ENCODE assay signal across 27 cellular contexts in genomic region chr4:20288846-20289512, GRCh38. TPM values are rescaled to one million over a fixed set of nuclear protein-coding genes. Genes with fewer than 3 reads are reported as not detected.
DNase-seq lines count a peak whose midpoint lies in the region; ATAC-seq and TF ChIP-seq lines count a peak whose summit lies in the region.
"Had no signal": no experiment of that assay in that cellular context is flagged by ENCODE, and none has a peak within 500 bp of the region (broad histone marks: within the 10 kb centered on the region; RNA-seq: fewer than 3 reads in every experiment).

No MANE protein-coding gene starts in this region.

- no peak overlapping the region for H3K4me3 Mint-ChIP-seq in MCF 10A (ENCODE audit: unreplicated experiment)
- H3K4me3 Mint-ChIP-seq: activated naive CD4-positive, alpha-beta T cell treated with anti-CD3 and anti-CD28 coated beads for 36 hours; CD14-positive monocyte; IgD-negative memory B cell; neural progenitor cell; stimulated activated effector memory CD8-positive, alpha-beta T cell treated with anti-CD3 and anti-CD28 coated beads, Interleukin-12 subunit alpha, Interleukin-12 subunit beta, amount 100 ng/mL, for 72 hours; T-cell had no signal

- H3K4me1 ChIP-seq in breast epithelium: no peaks in the 10 kb centered on the region
- no peaks in the 10 kb centered on the region for H3K4me1 ChIP-seq in Peyer's patch
- H3K4me1 ChIP-seq: ascending aorta, colonic mucosa, neural progenitor cell, tibial artery had no signal

- CTCF ChIA-PET in MCF 10A (lab: Yijun Ruan, JAX): interaction anchor here (1.1 kb wide), 1 partner anchor 40 kb away, joined by 3 read pairs; no protein-coding TSS in a partner anchor

- intact Hi-C loops in breast epithelium (cut with DNase I; ENCODE audit: low total_unique reads): no loop called here
- intact Hi-C loops in MCF 10A (cut with micrococcal nuclease): no loop called here

- no peaks in the 10 kb centered on the region for H3K27me3 ChIP-seq in breast epithelium
- no peaks in the 10 kb centered on the region for H3K27me3 ChIP-seq in Peyer's patch
- H3K27me3 ChIP-seq: ascending aorta, colonic mucosa, esophagus muscularis mucosa, neural progenitor cell, tibial artery had no signal

- H3K36me3 Mint-ChIP-seq in MCF 10A (ENCODE audit: insufficient read depth, unreplicated experiment): no peaks in the 10 kb centered on the region
- H3K36me3 Mint-ChIP-seq: CD14-positive monocyte; IgD-negative memory B cell; stimulated activated effector memory CD8-positive, alpha-beta T cell treated with anti-CD3 and anti-CD28 coated beads, Interleukin-12 subunit alpha, Interleukin-12 subunit beta, amount 100 ng/mL, for 72 hours; T-cell had no signal

- TF ChIP-seq POLR2A in breast epithelium (IDR thresholded peaks at IDR 0.05) (no peak), Peyer's patch (IDR thresholded peaks at IDR 0.05) (no peak)

- no peak for ATAC-seq in GM18870 (IDR thresholded peaks at IDR 0.05; ENCODE audit: unreplicated experiment)
- ATAC-seq: left cardiac atrium; Right ventricle myocardium inferior; stimulated activated effector memory CD8-positive, alpha-beta T cell treated with anti-CD3 and anti-CD28 coated beads, Interleukin-12 subunit alpha, Interleukin-12 subunit beta, amount 100 ng/mL, for 72 hours; T-cell had no signal

- no TSS peak for BruUV-seq in MCF 10A (replicated peaks; lab: Mats Ljungman, UMichigan)

- POLR2A ChIA-PET in MCF 10A (lab: Yijun Ruan, JAX): interaction anchor here (0.7 kb wide), 1 partner anchor 1032 kb away, joined by 3 read pairs; no protein-coding TSS in a partner anchor

- H3K27ac ChIP-seq in breast epithelium: peak overlapping the region; percentile 18 to 40
- H3K27ac ChIP-seq in Peyer's patch: no peak overlapping the region
- H3K27ac ChIP-seq: ascending aorta, colonic mucosa, esophagus muscularis mucosa, neural progenitor cell, tibial artery, VCaP had no signal

- no peaks in the 10 kb centered on the region for H3K9me3 Mint-ChIP-seq in MCF 10A (ENCODE audit: unreplicated experiment)
- H3K9me3 Mint-ChIP-seq: activated naive CD4-positive, alpha-beta T cell treated with anti-CD3 and anti-CD28 coated beads for 36 hours; CD14-positive monocyte; IgD-negative memory B cell; neural progenitor cell had no signal

- no peaks in the 10 kb centered on the region for H3K27me3 Mint-ChIP-seq in MCF 10A (ENCODE audit: insufficient read depth, unreplicated experiment)
- H3K27me3 Mint-ChIP-seq: IgD-negative memory B cell, T-cell had no signal

- H3K4me3 ChIP-seq in breast epithelium: no peak overlapping the region
- no peak overlapping the region for H3K4me3 ChIP-seq in astrocyte of the cerebellum (ENCODE audit: low read depth, low read length)
- no peak overlapping the region for H3K4me3 ChIP-seq in Peyer's patch
- H3K4me3 ChIP-seq: ascending aorta, colonic mucosa, esophagus muscularis mucosa, neural progenitor cell, tibial artery had no signal

- TF ChIP-seq CTCF in breast epithelium (IDR thresholded peaks at IDR 0.05) (no peak), MCF 10A (IDR thresholded peaks at IDR 0.05; ENCODE audit: unreplicated experiment) (no peak), astrocyte of the cerebellum (IDR thresholded peaks at IDR 0.05; ENCODE audit: low read depth, low read length, missing control alignments) (no peak), Peyer's patch (IDR thresholded peaks at IDR 0.05) (no peak)

- H3K27ac Mint-ChIP-seq in MCF 10A (ENCODE audit: low read depth, unreplicated experiment): no peak overlapping the region
- H3K27ac Mint-ChIP-seq: activated naive CD4-positive, alpha-beta T cell treated with anti-CD3 and anti-CD28 coated beads for 36 hours; CD14-positive monocyte; neural progenitor cell; stimulated activated effector memory CD8-positive, alpha-beta T cell treated with anti-CD3 and anti-CD28 coated beads, Interleukin-12 subunit alpha, Interleukin-12 subunit beta, amount 100 ng/mL, for 72 hours; T-cell had no signal

- peaks cover 7% of the 10 kb centered on the region for H3K4me1 Mint-ChIP-seq in MCF 10A (ENCODE audit: insufficient read depth, unreplicated experiment)
- H3K4me1 Mint-ChIP-seq: CD14-positive monocyte; IgD-negative memory B cell; stimulated activated effector memory CD8-positive, alpha-beta T cell treated with anti-CD3 and anti-CD28 coated beads, Interleukin-12 subunit alpha, Interleukin-12 subunit beta, amount 100 ng/mL, for 72 hours; T-cell had no signal

- H3K36me3 ChIP-seq in breast epithelium (no peaks in the 10 kb centered on the region), Peyer's patch (no peaks in the 10 kb centered on the region)
- H3K36me3 ChIP-seq: ascending aorta, colonic mucosa, esophagus muscularis mucosa, neural progenitor cell, tibial artery had no signal

- H3K9me3 ChIP-seq in breast epithelium: no peaks in the 10 kb centered on the region
- no peaks in the 10 kb centered on the region for H3K9me3 ChIP-seq in Peyer's patch
- H3K9me3 ChIP-seq: ascending aorta, colonic mucosa, esophagus muscularis mucosa, tibial artery had no signal

- DNase-seq in breast epithelium (ENCODE audit: low spot score in 2 of 2): no peak
- DNase-seq in MCF 10A (ENCODE audit: unreplicated experiment): no peak
- DNase-seq in astrocyte of the cerebellum (ENCODE audit: low read depth): peak; percentile 26
- DNase-seq in fibroblast of peridontal ligament (ENCODE audit: extremely low read depth): peak; percentile 62
- DNase-seq in NCI-H2107 (lab: John Stamatoyannopoulos, UW): no peak
- DNase-seq in NOMO-1 treated with DMSO at 0.1 percent for 48 hours (lab: John Stamatoyannopoulos, UW; ENCODE audit: unreplicated experiment): no peak
- DNase-seq in Peyer's patch: no peak
- DNase-seq: 8988T; activated CD4-positive, alpha-beta T cell treated with anti-CD3 and anti-CD28 coated beads, Interleukin-2, amount 50 U/mL, for 48 hours; activated naive CD4-positive, alpha-beta T cell treated with anti-CD3 and anti-CD28 coated beads for 36 hours; colonic mucosa; GOT3; left cardiac atrium; midbrain; NCI-H2081; T-cell; tibial artery had no signal

- in situ Hi-C loops in astrocyte of the cerebellum (cut with HindIII; ENCODE audit: low sequenced_read_pairs): no loop called here

RNA-seq across cellular contexts. Expression of gene SLIT2, which starts 37.3 kb away (rescaled TPM):
- 10 to 100 TPM; 15.7 to 20.3 (median 15.8) TPM for total RNA-seq in breast epithelium
- total RNA-seq in MCF 10A (2022): 8.4 and 10.2 TPM in 2 replicates
- total RNA-seq in Peyer's patch: 10 to 100 TPM in 1 of 4 donors, 1 to 10 TPM in 3; 3.3 to 11.6 (median 5.5) TPM
- total RNA-seq: activated naive CD4-positive, alpha-beta T cell treated with anti-CD3 and anti-CD28 coated beads for 36 hours; NCI-H460 had no signal

Comparison
In these comparisons a context has a peak if more than half of its experiments do, and no peak if none do; other contexts are left out.
1. DNase-seq: peak in astrocyte of the cerebellum (single experiment) and fibroblast of peridontal ligament (single experiment); none in breast epithelium (0 of 2), MCF 10A (single experiment), NCI-H2107 (single experiment), NOMO-1 treated with DMSO at 0.1 percent for 48 hours (single experiment) and Peyer's patch (0 of 3).
2. H3K27ac ChIP-seq: peak in breast epithelium (2 of 2); none in Peyer's patch (0 of 4).